ENCODE assay signal across 7 cellular contexts in genomic region chr9:70257512-70257911, GRCh38. TPM values are rescaled to one million over a fixed set of nuclear protein-coding genes. Genes with fewer than 3 reads are reported as not detected.
A peak's percentile ranks its signal among the peaks of the same experiment; 100 is the strongest.
DNase-seq lines count a peak whose midpoint lies in the region; ATAC-seq and TF ChIP-seq lines count a peak whose summit lies in the region.

No MANE protein-coding gene starts in this region.

- DNase-seq in islet precursor cell = no peak
- no peak for DNase-seq in stimulated activated CD4-positive, alpha-beta T cell treated with anti-CD3 and anti-CD28 coated beads, Interleukin-4, amount 100 ng/mL, for 4 hours

- WGBS in gastroesophageal sphincter (ENCODE audit: low coverage in 1 of 2), 2 donors = 56% methylated on average over 3 of the region's 3 CpGs; no CpG with 5 or more reads in 1 of the 2 donors

- no peaks in the 10 kb centered on the region for H3K27me3 ChIP-seq in HUES6 (ENCODE audit: control insufficient read depth, insufficient read depth, low read length)
- no peaks in the 10 kb centered on the region for H3K27me3 ChIP-seq in gastroesophageal sphincter

- TF ChIP-seq EP300 in gastroesophageal sphincter (IDR thresholded peaks at IDR 0.05) = no peak

- H3K4me3 ChIP-seq in HUES6 (ENCODE audit: low read depth, low read length) (peak overlapping the region; percentile 78; the same call in 1 of the 2 replicates), WI38 (ENCODE audit: low read depth, low read length) (peak overlapping the region; percentile 93), gastroesophageal sphincter (peak overlapping the region; percentile 86 to 97), skin epidermis (peak overlapping the region in 3 of 7 experiments; percentile 75 to 86 (median 81))

- TF ChIP-seq CTCF in WI38 (IDR thresholded peaks at IDR 0.05; ENCODE audit: low read depth, low read length) (no peak), gastroesophageal sphincter (IDR thresholded peaks at IDR 0.05) (no peak)

- H3K4me1 ChIP-seq in HUES6 (ENCODE audit: control insufficient read depth, insufficient read depth, low read length) = peaks cover 15% of the 10 kb centered on the region
- peaks cover 6 to 72% (median 22%) of the 10 kb centered on the region in 3 donors for H3K4me1 ChIP-seq in gastroesophageal sphincter

- peaks cover 13% of the 10 kb centered on the region for H3K36me3 ChIP-seq in HUES6 (ENCODE audit: control insufficient read depth, insufficient read depth, low read length)
- no peaks in the 10 kb centered on the region for H3K36me3 ChIP-seq in gastroesophageal sphincter

- no peak for TF ChIP-seq POLR2A in gastroesophageal sphincter (IDR thresholded peaks at IDR 0.05)

- ATAC-seq in gastroesophageal sphincter (no peak), HG03432 (IDR thresholded peaks at IDR 0.05; ENCODE audit: unreplicated experiment) (no peak)

- H3K27ac ChIP-seq in HUES6 (ENCODE audit: low read depth, low read length) = no peak overlapping the region
- peak overlapping the region; percentile 95 to 98 (median 96) for H3K27ac ChIP-seq in gastroesophageal sphincter
- H3K27ac ChIP-seq in skin epidermis = peak overlapping the region in 15 of 21 experiments; percentile 85 to 97 (median 94)

- H3K9ac ChIP-seq in HUES6 (ENCODE audit: low read length) = no peak overlapping the region

- H3K9me3 ChIP-seq in HUES6 (ENCODE audit: control insufficient read depth, insufficient read depth, low read depth, low read length) = no peaks in the 10 kb centered on the region
- no peaks in the 10 kb centered on the region for H3K9me3 ChIP-seq in gastroesophageal sphincter

RNA-seq across cellular contexts. Expression of gene SMC5, which starts 1.3 kb away (rescaled TPM):
- 10 to 100 TPM; 23.4 to 74.4 (median 39.7) TPM for total RNA-seq in gastroesophageal sphincter
